Comparison of ENCODE assay signal across 8 cellular contexts in genomic region chr1:7616076-7616833, GRCh38.
DNase-seq lines count a peak whose midpoint lies in the region; ATAC-seq and TF ChIP-seq lines count a peak whose summit lies in the region.

No MANE protein-coding gene starts in this region.

- no peak overlapping the region for H3K4me3 ChIP-seq in retinal pigment epithelial cell (ENCODE audit: low read length)

- DNase-seq in DMS53 (lab: John Stamatoyannopoulos, UW) (peak; percentile 24), DMS53 treated with DMSO at 0.1 percent for 48 hours (lab: John Stamatoyannopoulos, UW; ENCODE audit: unreplicated experiment) (no peak), UCSD-AML1 (lab: John Stamatoyannopoulos, UW; ENCODE audit: unreplicated experiment) (peak; percentile 25), germinal center (ENCODE audit: low spot score) (peak; percentile 25), retinal pigment epithelial cell (ENCODE audit: low read depth) (peak; percentile 4), superior temporal gyrus (ENCODE audit: extremely low spot score) (no peak)

- TF ChIP-seq CTCF in retinal pigment epithelial cell (conservative IDR thresholded peaks at IDR 0.05; ENCODE audit: low read depth, low read length) = no peak

- ATAC-seq in GM21619 (IDR thresholded peaks at IDR 0.05; ENCODE audit: unreplicated experiment) = no peak
- no peak for ATAC-seq in HG02623 (IDR thresholded peaks at IDR 0.05; ENCODE audit: unreplicated experiment)

Comparison
In these comparisons a context has a peak if more than half of its experiments do, and no peak if none do; other contexts are left out.
1. DNase-seq: peak in DMS53 (single experiment), UCSD-AML1 (single experiment), germinal center (single experiment) and retinal pigment epithelial cell (single experiment); none in DMS53 treated with DMSO at 0.1 percent for 48 hours (single experiment) and superior temporal gyrus (single experiment).